Comparison of ENCODE assay signal across 1 cellular context in the genomic region with DNA sequence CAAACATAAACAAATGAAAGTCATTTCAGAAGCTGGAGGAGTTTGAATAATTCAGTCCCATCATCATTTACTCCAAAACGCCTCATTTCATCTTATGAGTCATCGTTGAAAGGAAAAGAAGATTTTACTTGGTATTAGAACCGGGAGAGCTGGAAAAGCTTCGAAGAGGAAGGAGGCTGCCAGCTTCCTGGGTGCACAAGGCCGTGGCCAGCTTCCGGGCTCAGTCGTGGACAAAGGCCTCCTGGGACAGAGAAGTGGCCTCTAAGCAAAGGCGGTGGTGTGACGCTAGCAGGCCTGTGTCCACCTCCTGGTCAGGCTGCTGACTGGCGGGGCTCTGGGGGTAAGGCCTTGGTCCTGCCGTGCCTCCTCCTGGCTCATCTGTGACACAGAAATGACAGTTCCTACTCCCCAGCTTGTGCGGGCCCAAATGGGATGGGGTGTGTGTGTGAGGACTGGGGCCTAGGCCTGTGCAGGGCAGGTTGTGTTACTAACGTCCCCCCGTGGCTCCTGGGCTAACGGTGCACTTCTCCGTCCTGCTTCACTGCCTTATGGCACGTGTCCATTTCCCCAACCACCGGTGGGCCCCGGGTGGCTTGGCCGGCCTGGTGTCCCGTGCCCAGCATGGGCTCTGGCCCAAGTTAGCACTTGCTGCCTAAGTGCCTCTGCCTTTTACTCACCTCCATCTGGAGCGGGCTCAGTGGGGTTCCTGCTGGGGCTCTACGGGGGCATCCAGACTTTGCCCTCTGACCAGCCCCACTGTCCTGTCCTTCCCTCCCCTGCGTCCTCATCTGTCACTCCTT.
A peak's percentile ranks its signal among the peaks of the same experiment; 100 is the strongest.
TF ChIP-seq lines count a peak whose summit lies in the region.

No MANE protein-coding gene starts in this region.

TF ChIP-seq in IMR-90, 13 proteins besides CTCF, POLR2A, EP300 and RAD21:
- TF ChIP-seq FOS (IDR thresholded peaks at IDR 0.05; ENCODE audit: low read depth, low read length) (peak; percentile 80), CEBPB (IDR thresholded peaks at IDR 0.05; ENCODE audit: low read depth, low read length) (no peak), SMC3 (IDR thresholded peaks at IDR 0.05; ENCODE audit: low read depth, low read length) (no peak), MAFK (IDR thresholded peaks at IDR 0.05; ENCODE audit: low read depth, low read length) (no peak), MXI1 (IDR thresholded peaks at IDR 0.05; ENCODE audit: borderline replicate concordance, low read depth, low read length) (no peak), RCOR1 (IDR thresholded peaks at IDR 0.05; ENCODE audit: insufficient replicate concordance, low read length) (no peak), RFX5 (IDR thresholded peaks at IDR 0.05; ENCODE audit: low read depth, low read length) (no peak), MAZ (IDR thresholded peaks at IDR 0.05; ENCODE audit: borderline replicate concordance, low read depth, low read length) (no peak), BHLHE40 (IDR thresholded peaks at IDR 0.05; ENCODE audit: low read depth, low read length) (peak; percentile 18; the same call in 1 of the 2 replicates), NFE2L2 (IDR thresholded peaks at IDR 0.05; ENCODE audit: low read depth, low read length) (no peak)
- TF ChIP-seq, protein P1, sequence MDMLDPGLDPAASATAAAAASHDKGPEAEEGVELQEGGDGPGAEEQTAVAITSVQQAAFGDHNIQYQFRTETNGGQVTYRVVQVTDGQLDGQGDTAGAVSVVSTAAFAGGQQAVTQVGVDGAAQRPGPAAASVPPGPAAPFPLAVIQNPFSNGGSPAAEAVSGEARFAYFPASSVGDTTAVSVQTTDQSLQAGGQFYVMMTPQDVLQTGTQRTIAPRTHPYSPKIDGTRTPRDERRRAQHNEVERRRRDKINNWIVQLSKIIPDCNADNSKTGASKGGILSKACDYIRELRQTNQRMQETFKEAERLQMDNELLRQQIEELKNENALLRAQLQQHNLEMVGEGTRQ (IDR thresholded peaks at IDR 0.05; ENCODE audit: low read depth, low read length) = no peak
- TF ChIP-seq, protein P2, sequence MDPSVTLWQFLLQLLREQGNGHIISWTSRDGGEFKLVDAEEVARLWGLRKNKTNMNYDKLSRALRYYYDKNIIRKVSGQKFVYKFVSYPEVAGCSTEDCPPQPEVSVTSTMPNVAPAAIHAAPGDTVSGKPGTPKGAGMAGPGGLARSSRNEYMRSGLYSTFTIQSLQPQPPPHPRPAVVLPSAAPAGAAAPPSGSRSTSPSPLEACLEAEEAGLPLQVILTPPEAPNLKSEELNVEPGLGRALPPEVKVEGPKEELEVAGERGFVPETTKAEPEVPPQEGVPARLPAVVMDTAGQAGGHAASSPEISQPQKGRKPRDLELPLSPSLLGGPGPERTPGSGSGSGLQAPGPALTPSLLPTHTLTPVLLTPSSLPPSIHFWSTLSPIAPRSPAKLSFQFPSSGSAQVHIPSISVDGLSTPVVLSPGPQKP (IDR thresholded peaks at IDR 0.05; ENCODE audit: borderline replicate concordance, low read depth, low read length) = no peak
